In the genomic region with DNA sequence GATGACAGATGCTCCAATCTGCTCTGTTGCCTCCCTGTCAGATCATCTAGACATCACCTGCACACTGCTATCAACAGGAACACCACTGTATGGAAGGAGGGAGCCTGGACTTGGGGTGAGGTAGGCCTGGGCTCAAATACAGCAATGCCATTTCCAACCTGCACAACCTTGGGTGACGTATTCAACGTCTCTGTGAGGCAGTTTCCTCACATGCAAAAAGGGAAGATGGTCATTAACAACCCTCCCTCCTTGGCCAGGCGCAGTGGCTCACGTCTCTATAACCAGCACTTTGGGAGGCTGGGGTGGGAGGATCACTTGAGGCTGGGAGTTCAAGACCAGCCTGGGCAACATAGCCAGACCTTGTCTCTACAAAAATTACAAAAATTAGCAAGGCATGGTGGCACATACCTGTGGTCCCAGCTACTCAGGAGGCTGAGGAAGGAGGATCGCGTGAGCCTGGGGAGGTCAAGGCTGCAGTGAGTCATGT, we compare ENCODE assay signal across 11 cellular contexts. TPM values are rescaled to one million over a fixed set of nuclear protein-coding genes. Genes with fewer than 3 reads are reported as not detected.
DNase-seq lines count a peak whose midpoint lies in the region; ATAC-seq and TF ChIP-seq lines count a peak whose summit lies in the region.
"Had no signal": no experiment of that assay in that cellular context is flagged by ENCODE, and none has a peak within 500 bp of the region (broad histone marks: within the 10 kb centered on the region; RNA-seq: fewer than 3 reads in every experiment).

No MANE protein-coding gene starts in this region.

- TF ChIP-seq CTCF in RWPE2 (IDR thresholded peaks at IDR 0.05; ENCODE audit: poor library complexity, severe bottlenecking) (no peak), gastrocnemius medialis (IDR thresholded peaks at IDR 0.05 in 4 of 5, conservative IDR thresholded peaks at IDR 0.05 in 1 of 5) (no peak), type B pancreatic cell (conservative IDR thresholded peaks at IDR 0.05) (no peak)

- intact Hi-C loops in gastrocnemius medialis (cut with DNase I; ENCODE audit: low total_unique reads) = no loop called here

- H3K27ac Mint-ChIP-seq in effector memory CD8-positive, alpha-beta T cell = peak overlapping the region; percentile 92 to 98
- no peak overlapping the region for H3K27ac Mint-ChIP-seq in type B pancreatic cell

- DNase-seq in RWPE2 (ENCODE audit: low spot score) = no peak
- DNase-seq in effector memory CD8-positive, alpha-beta T cell = no peak
- DNase-seq in gastrocnemius medialis = no peak
- no peak for DNase-seq in type B pancreatic cell (ENCODE audit: extremely low spot score, unreplicated experiment)
- DNase-seq: H7 had no signal

- in situ Hi-C loops in gastrocnemius medialis (cut with MboI; ENCODE audit: low sequenced_read_pairs in 4 of 4) = no loop called here

- H3K27me3 ChIP-seq in RWPE2 (ENCODE audit: insufficient read depth, poor library complexity, severe bottlenecking) = no peaks in the 10 kb centered on the region
- H3K27me3 ChIP-seq in gastrocnemius medialis = no peaks in the 10 kb centered on the region
- H3K27me3 ChIP-seq: tibial nerve had no signal

- H3K9me3 ChIP-seq in RWPE2 (ENCODE audit: severe bottlenecking) (no peaks in the 10 kb centered on the region), gastrocnemius medialis (no peaks in the 10 kb centered on the region)
- H3K9me3 ChIP-seq: tibial nerve had no signal

- H3K4me3 ChIP-seq in GM08714 (ENCODE audit: low read length) (peak overlapping the region; percentile 19; the same call in 1 of the 2 replicates), RWPE2 (ENCODE audit: severe bottlenecking) (no peak overlapping the region), gastrocnemius medialis (no peak overlapping the region)
- H3K4me3 ChIP-seq: tibial nerve had no signal

- H3K4me3 Mint-ChIP-seq in effector memory CD8-positive, alpha-beta T cell = peak overlapping the region; percentile 62 to 75
- H3K4me3 Mint-ChIP-seq in type B pancreatic cell = no peak overlapping the region

- peak overlapping the region; percentile 2 for H3K27ac ChIP-seq in RWPE2 (ENCODE audit: poor library complexity, severe bottlenecking)
- peak overlapping the region; percentile 34 to 64 (median 58) for H3K27ac ChIP-seq in gastrocnemius medialis

- H3K36me3 Mint-ChIP-seq in effector memory CD8-positive, alpha-beta T cell (ENCODE audit: insufficient read depth) = peaks cover 40% of the 10 kb centered on the region
- peaks cover 12% of the 10 kb centered on the region for H3K36me3 Mint-ChIP-seq in type B pancreatic cell

- TF ChIP-seq POLR2A in gastrocnemius medialis (IDR thresholded peaks at IDR 0.05) = no peak

- H3K4me1 ChIP-seq in RWPE2 (ENCODE audit: insufficient read depth, poor library complexity, severe bottlenecking) = no peaks in the 10 kb centered on the region
- H3K4me1 ChIP-seq in gastrocnemius medialis = peaks cover 6 to 12% of the 10 kb centered on the region in 2 donors

- H3K36me3 ChIP-seq in RWPE2 (ENCODE audit: low read depth) = peaks cover 16% of the 10 kb centered on the region
- H3K36me3 ChIP-seq in gastrocnemius medialis = peaks cover 0 to 22% of the 10 kb centered on the region in 2 donors

- H3K4me1 Mint-ChIP-seq in effector memory CD8-positive, alpha-beta T cell (ENCODE audit: low read depth in 2 of 2) = peaks cover 43 to 54% of the 10 kb centered on the region in 2 donors
- H3K4me1 Mint-ChIP-seq in type B pancreatic cell (ENCODE audit: unreplicated experiment) = no peaks in the 10 kb centered on the region

- ATAC-seq in RWPE2 (ENCODE audit: low read depth) = no peak
- ATAC-seq in effector memory CD8-positive, alpha-beta T cell (replicated peaks) = no peak
- ATAC-seq in gastrocnemius medialis = no peak
- ATAC-seq in GM18511 (IDR thresholded peaks at IDR 0.05; ENCODE audit: unreplicated experiment) = no peak
- no peak for ATAC-seq in HG02970 (IDR thresholded peaks at IDR 0.05; ENCODE audit: low FRiP score, unreplicated experiment)
- ATAC-seq in GM21360 (IDR thresholded peaks at IDR 0.05; ENCODE audit: unreplicated experiment) = no peak

- no peaks in the 10 kb centered on the region for H3K9me3 Mint-ChIP-seq in effector memory CD8-positive, alpha-beta T cell
- H3K9me3 Mint-ChIP-seq in type B pancreatic cell = no peaks in the 10 kb centered on the region

- H3K27me3 Mint-ChIP-seq in effector memory CD8-positive, alpha-beta T cell = no peaks in the 10 kb centered on the region
- no peaks in the 10 kb centered on the region for H3K27me3 Mint-ChIP-seq in type B pancreatic cell

RNA-seq across cellular contexts. Expression of a gene that starts 13.1 kb away (rescaled TPM):
- 10 to 100 TPM in 3 of 4 donors, 1 to 10 TPM in 1; 9.3 to 20.3 (median 16.7) TPM for total RNA-seq in gastrocnemius medialis
- total RNA-seq in type B pancreatic cell (ENCODE audit: low replicate concordance) = 33.0 and 63.7 TPM in 2 replicates

RNA-seq across cellular contexts. Expression of a gene that starts 13.3 kb away (rescaled TPM):
- total RNA-seq in gastrocnemius medialis (1 to 10 TPM in 1 of 4 donors, not detected in 3; 1.2 TPM), type B pancreatic cell (ENCODE audit: low replicate concordance) (5.6 and 6.0 TPM in 2 replicates)
- total RNA-seq: SK-MEL-5 had no signal

RNA-seq across cellular contexts. Expression of a gene that starts 29.3 kb away (rescaled TPM):
- not detected for total RNA-seq in gastrocnemius medialis
- total RNA-seq in type B pancreatic cell (ENCODE audit: low replicate concordance) = 1.8 and 2.6 TPM in 2 replicates
- total RNA-seq: H7, SK-MEL-5 had no signal

RNA-seq across cellular contexts. Expression of a gene that starts 33.7 kb away (rescaled TPM):
- 10 to 100 TPM; 20.2 to 25.8 (median 23.6) TPM for total RNA-seq in gastrocnemius medialis
- 37.1 and 41.5 TPM in 2 replicates for total RNA-seq in type B pancreatic cell (ENCODE audit: low replicate concordance)

RNA-seq across cellular contexts. Expression of a gene that starts 34.1 kb away (rescaled TPM):
- total RNA-seq in gastrocnemius medialis = 10 to 100 TPM in 2 of 4 donors, 1 to 10 TPM in 2; 6.9 to 19.8 (median 11.6) TPM
- 17.3 and 18.7 TPM in 2 replicates for total RNA-seq in type B pancreatic cell (ENCODE audit: low replicate concordance)
